In genomic region chr12:67994046-67994445, GRCh38 we compare ENCODE assay signal across 18 cellular contexts. TPM values are rescaled to one million over a fixed set of nuclear protein-coding genes. Genes with fewer than 3 reads are reported as not detected.
DNase-seq lines count a peak whose midpoint lies in the region; ATAC-seq and TF ChIP-seq lines count a peak whose summit lies in the region.
"Had no signal": no experiment of that assay in that cellular context is flagged by ENCODE, and none has a peak within 500 bp of the region (broad histone marks: within the 10 kb centered on the region; RNA-seq: fewer than 3 reads in every experiment).

No MANE protein-coding gene starts in this region.

- H3K4me3 ChIP-seq in HCT116 (replicated peaks in 1 of 2; ENCODE audit: low read depth in 1 of 2, low read length in 2 of 2) (no peak overlapping the region), SU-DHL-6 (ENCODE audit: insufficient read depth, low read length, poor library complexity, severe bottlenecking) (no peak overlapping the region)

- H3K9me3 ChIP-seq in HCT116 (ENCODE audit: control insufficient read depth in 1 of 2, insufficient read depth in 1 of 2, low read depth in 1 of 2, low read length in 2 of 2), result no peaks in the 10 kb centered on the region
- H3K9me3 ChIP-seq in SU-DHL-6 (ENCODE audit: insufficient read depth, low read length), result no peaks in the 10 kb centered on the region

- no peak for TF ChIP-seq POLR2A in HCT116 (IDR thresholded peaks at IDR 0.05; ENCODE audit: borderline replicate concordance, extremely low read depth, insufficient read depth, insufficient read length)

- no peaks in the 10 kb centered on the region for H3K4me1 ChIP-seq in HCT116 (ENCODE audit: control insufficient read depth in 1 of 2, insufficient read depth in 2 of 2, low read length in 2 of 2)

- CTCF ChIA-PET in activated CD4-positive, alpha-beta memory T cell treated with anti-CD3 and anti-CD28 coated beads for 36 hours (lab: Charles Lee), result interaction anchor here (1.0 to 3.8 kb wide), 3 partner anchors 51 to 638 kb away, joined by 3 to 16 read pairs (median 3); partner anchors contain the start of gene IFNG
- CTCF ChIA-PET in activated CD4-positive, alpha-beta memory T cell treated with anti-CD3 and anti-CD28 coated beads, Interleukin-2, amount 10 ng/mL, durations not matched to agents 7 days and 5 days (lab: Charles Lee), result no interaction called here
- CTCF ChIA-PET in HCT116 (lab: Charles Lee), result interaction anchor here (0.6 to 0.9 kb wide), 2 partner anchors 13 to 14 kb away, joined by 3 read pairs; no protein-coding TSS in a partner anchor

- H3K79me2 ChIP-seq in HCT116 (ENCODE audit: insufficient read depth, low read length) (no peaks in the 10 kb centered on the region), SU-DHL-6 (ENCODE audit: insufficient read depth, low read length) (peaks cover 79% of the 10 kb centered on the region)

- no peaks in the 10 kb centered on the region for H3K36me3 Mint-ChIP-seq in activated CD4-positive, alpha-beta memory T cell treated with anti-CD3 and anti-CD28 coated beads for 36 hours
- H3K36me3 Mint-ChIP-seq in activated CD4-positive, alpha-beta memory T cell treated with anti-CD3 and anti-CD28 coated beads, Interleukin-2, amount 10 ng/mL, durations not matched to agents 7 days and 5 days (ENCODE audit: low read depth), result no peaks in the 10 kb centered on the region
- H3K36me3 Mint-ChIP-seq: CD4-positive, CD25-positive, alpha-beta regulatory T cell had no signal

- no peaks in the 10 kb centered on the region for H3K36me3 ChIP-seq in HCT116 (ENCODE audit: control insufficient read depth in 1 of 2, insufficient read depth in 2 of 2, low read length in 2 of 2)
- H3K36me3 ChIP-seq in SU-DHL-6 (ENCODE audit: low read length), result peaks cover 45% of the 10 kb centered on the region

- no peak for TF ChIP-seq RAD21 in HCT116 (IDR thresholded peaks at IDR 0.05; ENCODE audit: low read depth)

- TF ChIP-seq CTCF in HCT116 (IDR thresholded peaks at IDR 0.05 in 2 of 3, conservative IDR thresholded peaks at IDR 0.05 in 1 of 3; ENCODE audit: borderline replicate concordance in 1 of 3, insufficient read depth in 1 of 3, low read depth in 2 of 3, low read length in 2 of 3) (peak; percentile 4 to 37 (median 35); a peak in 3 of 6 replicates), SU-DHL-6 (IDR thresholded peaks at IDR 0.05; ENCODE audit: insufficient read depth, low read length, poor library complexity, severe bottlenecking) (peak; percentile 18)

- no peaks in the 10 kb centered on the region for H4K20me1 ChIP-seq in HCT116 (ENCODE audit: insufficient read depth)
- no peaks in the 10 kb centered on the region for H4K20me1 ChIP-seq in SU-DHL-6 (ENCODE audit: low read depth, low read length)

- RAD21 ChIA-PET in HCT116 (lab: Charles Lee; ENCODE audit: low non-redundant PET in 1 of 2, low total read pairs in 2 of 2, uncharacterized antibody in 2 of 2, unreplicated experiment in 2 of 2), result interaction anchor here in 1 of 2 experiments (0.9 kb wide), 1 partner anchor 638 kb away, joined by 3 read pairs; no protein-coding TSS in a partner anchor

- no peaks in the 10 kb centered on the region for H3K9me3 Mint-ChIP-seq in activated CD4-positive, alpha-beta memory T cell treated with anti-CD3 and anti-CD28 coated beads for 36 hours
- H3K9me3 Mint-ChIP-seq in activated CD4-positive, alpha-beta memory T cell treated with anti-CD3 and anti-CD28 coated beads, Interleukin-2, amount 10 ng/mL, durations not matched to agents 7 days and 5 days, result peaks cover 2% of the 10 kb centered on the region
- H3K9me3 Mint-ChIP-seq: CD4-positive, CD25-positive, alpha-beta regulatory T cell had no signal

- no peak overlapping the region for H3K9ac ChIP-seq in HCT116 (ENCODE audit: low read length)
- no peak overlapping the region for H3K9ac ChIP-seq in SU-DHL-6 (ENCODE audit: low read length)

- no peaks in the 10 kb centered on the region for H3K27me3 Mint-ChIP-seq in activated CD4-positive, alpha-beta memory T cell treated with anti-CD3 and anti-CD28 coated beads for 36 hours
- H3K27me3 Mint-ChIP-seq in activated CD4-positive, alpha-beta memory T cell treated with anti-CD3 and anti-CD28 coated beads, Interleukin-2, amount 10 ng/mL, durations not matched to agents 7 days and 5 days, result no peaks in the 10 kb centered on the region

- H3K9me2 ChIP-seq in HCT116 (ENCODE audit: insufficient read depth) (no peaks in the 10 kb centered on the region), SU-DHL-6 (replicated peaks; ENCODE audit: insufficient read depth, low read length) (no peaks in the 10 kb centered on the region)

- H3F3A ChIP-seq in SU-DHL-6 (ENCODE audit: insufficient read depth), result peaks cover 22% of the 10 kb centered on the region

- intact Hi-C loops in activated CD4-positive, alpha-beta memory T cell treated with anti-CD3 and anti-CD28 coated beads for 36 hours (cut with micrococcal nuclease), result loop anchor here (5.0 kb wide), 1 partner anchor 38 kb away; no protein-coding TSS in a partner anchor
- intact Hi-C loops in HCT116 (cut with micrococcal nuclease), result no loop called here

- H3K4me3 Mint-ChIP-seq in activated CD4-positive, alpha-beta memory T cell treated with anti-CD3 and anti-CD28 coated beads for 36 hours, result peak overlapping the region; percentile 23
- H3K4me3 Mint-ChIP-seq in activated CD4-positive, alpha-beta memory T cell treated with anti-CD3 and anti-CD28 coated beads, Interleukin-2, amount 10 ng/mL, durations not matched to agents 7 days and 5 days, result no peak overlapping the region
- H3K4me3 Mint-ChIP-seq: CD4-positive, CD25-positive, alpha-beta regulatory T cell; T-helper 1 cell treated with Interleukin-12 subunit alpha and Interleukin-12 subunit beta and Interleukin-4 antibody, amounts not matched to agents 30 μg/mL and 1 μg/mL, for 36 hours had no signal

- ATAC-seq in HCT116 (peak; percentile 63; the same call in 1 of the 2 replicates), GM18520 (IDR thresholded peaks at IDR 0.05; ENCODE audit: unreplicated experiment) (no peak), HG03135 (IDR thresholded peaks at IDR 0.05; ENCODE audit: unreplicated experiment) (no peak)

- POLR2A ChIA-PET in activated CD4-positive, alpha-beta memory T cell treated with anti-CD3 and anti-CD28 coated beads for 36 hours (lab: Charles Lee), result no interaction called here
- POLR2A ChIA-PET in activated CD4-positive, alpha-beta memory T cell treated with anti-CD3 and anti-CD28 coated beads, Interleukin-2, amount 10 ng/mL, durations not matched to agents 7 days and 5 days (lab: Charles Lee), result no interaction called here
- POLR2A ChIA-PET in HCT116 (lab: Charles Lee), result no interaction called here

- no peaks in the 10 kb centered on the region for H3K27me3 ChIP-seq in HCT116 (ENCODE audit: insufficient read depth, low read length)
- H3K27me3 ChIP-seq in SU-DHL-6 (ENCODE audit: low read length), result no peaks in the 10 kb centered on the region

- BruUV-seq in HCT116 (replicated peaks; lab: Mats Ljungman, UMichigan), result no TSS peak

- H3K27ac ChIP-seq in HCT116 (ENCODE audit: low read depth, low read length) (no peak overlapping the region), SU-DHL-6 (ENCODE audit: low read depth, low read length) (peak overlapping the region; percentile 97; the same call in 1 of the 2 replicates)

- H2AFZ ChIP-seq in HCT116 (ENCODE audit: low read depth, low read length, poor library complexity, severe bottlenecking) (no peak overlapping the region), SU-DHL-6 (ENCODE audit: low read depth, low read length, severe bottlenecking) (no peak overlapping the region)

- H3K27ac Mint-ChIP-seq in activated CD4-positive, alpha-beta memory T cell treated with anti-CD3 and anti-CD28 coated beads for 36 hours, result no peak overlapping the region
- no peak overlapping the region for H3K27ac Mint-ChIP-seq in activated CD4-positive, alpha-beta memory T cell treated with anti-CD3 and anti-CD28 coated beads, Interleukin-2, amount 10 ng/mL, durations not matched to agents 7 days and 5 days
- H3K27ac Mint-ChIP-seq: CD4-positive, CD25-positive, alpha-beta regulatory T cell; T-helper 1 cell treated with Interleukin-12 subunit alpha and Interleukin-12 subunit beta and Interleukin-4 antibody, amounts not matched to agents 30 μg/mL and 1 μg/mL, for 36 hours had no signal

- H3K4me2 ChIP-seq in HCT116 (ENCODE audit: low read length), result no peak overlapping the region
- peak overlapping the region; percentile 90 for H3K4me2 ChIP-seq in SU-DHL-6 (ENCODE audit: low read depth, low read length, poor library complexity, severe bottlenecking)

- H3K4me1 Mint-ChIP-seq in activated CD4-positive, alpha-beta memory T cell treated with anti-CD3 and anti-CD28 coated beads for 36 hours (ENCODE audit: low read depth), result peaks cover 40% of the 10 kb centered on the region
- H3K4me1 Mint-ChIP-seq in activated CD4-positive, alpha-beta memory T cell treated with anti-CD3 and anti-CD28 coated beads, Interleukin-2, amount 10 ng/mL, durations not matched to agents 7 days and 5 days, result peaks cover 42% of the 10 kb centered on the region

- DNase-seq in activated CD4-positive, alpha-beta memory T cell treated with anti-CD3 and anti-CD28 coated beads for 36 hours, result no peak
- DNase-seq in activated CD4-positive, alpha-beta memory T cell treated with anti-CD3 and anti-CD28 coated beads, Interleukin-2, amount 10 ng/mL, durations not matched to agents 7 days and 5 days, result no peak
- DNase-seq in HCT116 (ENCODE audit: low read depth, low spot score) (no peak), NCI-H128 (lab: John Stamatoyannopoulos, UW; ENCODE audit: unreplicated experiment) (no peak)
- no peak for DNase-seq in activated effector memory CD4-positive, alpha-beta T cell treated with anti-CD3 and anti-CD28 coated beads, Interleukin-2, amount 50 U/mL, for 16 hours
- DNase-seq: CD4-positive, CD25-positive, alpha-beta regulatory T cell; DMS79 treated with DMSO at 0.1 percent for 48 hours; GDM1; H7; Karpas-422; NCI-H1436; NCI-H2081; NCI-H524 treated with DMSO at 0.1 percent for 48 hours; SHP77 had no signal

TF ChIP-seq in HCT116, 20 proteins besides CTCF, POLR2A, EP300 and RAD21 (continues in another document):
- TF ChIP-seq, protein P1, sequence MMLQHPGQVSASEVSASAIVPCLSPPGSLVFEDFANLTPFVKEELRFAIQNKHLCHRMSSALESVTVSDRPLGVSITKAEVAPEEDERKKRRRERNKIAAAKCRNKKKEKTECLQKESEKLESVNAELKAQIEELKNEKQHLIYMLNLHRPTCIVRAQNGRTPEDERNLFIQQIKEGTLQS (IDR thresholded peaks at IDR 0.05), result no peak
- no peak for TF ChIP-seq JUND (IDR thresholded peaks at IDR 0.05)

RNA-seq across cellular contexts. Expression of gene IFNG-AS1, which starts 4.8 kb away (rescaled TPM):
- total RNA-seq in activated CD4-positive, alpha-beta memory T cell treated with anti-CD3 and anti-CD28 coated beads for 36 hours, result 1 to 10 TPM in 1 of 2 experiments, under 1 TPM in 1; 0.48 to 1.1 TPM
- under 1 TPM; 0.35 to 0.40 TPM for total RNA-seq in activated CD4-positive, alpha-beta memory T cell treated with anti-CD3 and anti-CD28 coated beads, Interleukin-2, amount 10 ng/mL, durations not matched to agents 7 days and 5 days
- not detected for total RNA-seq in HCT116 (2021; ENCODE audit: unreplicated experiment)
- not detected in 2 replicates for polyA plus RNA-seq in HCT116 (2012)
- total RNA-seq: H7 had no signal
